10 cellular contexts compared by ENCODE assay signal in genomic region chr9:32426278-32426939, GRCh38. TPM values are rescaled to one million over a fixed set of nuclear protein-coding genes. Genes with fewer than 3 reads are reported as not detected.
DNase-seq lines count a peak whose midpoint lies in the region; TF ChIP-seq lines count a peak whose summit lies in the region.
"Had no signal": no experiment of that assay in that cellular context is flagged by ENCODE, and none has a peak within 500 bp of the region (broad histone marks: within the 10 kb centered on the region; RNA-seq: fewer than 3 reads in every experiment).

No MANE protein-coding gene starts in this region.

- TF ChIP-seq EP300 in esophagus muscularis mucosa (IDR thresholded peaks at IDR 0.05), result no peak

- no peaks in the 10 kb centered on the region for H3K27me3 ChIP-seq in esophagus muscularis mucosa

- H3K36me3 ChIP-seq in esophagus muscularis mucosa, result peaks cover 34 to 100% (median 88%) of the 10 kb centered on the region in 4 donors

- in situ Hi-C loops in G401 (cut with HindIII; ENCODE audit: low sequenced_read_pairs), result no loop called here

- H3K4me3 ChIP-seq in esophagus muscularis mucosa, result no peak overlapping the region

- H3K4me1 ChIP-seq in esophagus muscularis mucosa, result peaks cover 0 to 6% (median 0%) of the 10 kb centered on the region in 4 donors

- intact Hi-C loops in esophagus muscularis mucosa (cut with DNase I), result no loop called here

- DNase-seq in G401 (ENCODE audit: low spot score) (peak; percentile 19), HS-5 (ENCODE audit: low read depth) (peak; percentile 67), cerebellar cortex (ENCODE audit: low spot score) (peak; percentile 16), non-pigmented ciliary epithelial cell (ENCODE audit: low read depth) (peak; percentile 86), esophagus muscularis mucosa (ENCODE audit: extremely low spot score) (no peak), NCI-H2107 (lab: John Stamatoyannopoulos, UW) (no peak), DMS 273 treated with DMSO at 0.1 percent for 48 hours (lab: John Stamatoyannopoulos, UW) (no peak)
- no peak for DNase-seq in stimulated activated CD4-positive, alpha-beta T cell treated with anti-CD3 and anti-CD28 coated beads, Interleukin-4, amount 100 ng/mL, for 1 hour
- DNase-seq: amniotic stem cell had no signal

- H3K9me3 ChIP-seq in esophagus muscularis mucosa, result no peaks in the 10 kb centered on the region

- no peak for TF ChIP-seq POLR2A in esophagus muscularis mucosa (IDR thresholded peaks at IDR 0.05; ENCODE audit: low read depth)

- WGBS in esophagus muscularis mucosa, result 81% methylated on average over 7 of the region's 7 CpGs

- no peak for TF ChIP-seq CTCF in esophagus muscularis mucosa (IDR thresholded peaks at IDR 0.05)

- H3K27ac ChIP-seq in esophagus muscularis mucosa (replicated peaks in 1 of 4), result no peak overlapping the region
- H3K27ac ChIP-seq: RWPE1 had no signal

RNA-seq across cellular contexts. Expression of gene ACO1, which starts 42.0 kb away (rescaled TPM):
- total RNA-seq in G401 (2014; rRNA removed; shearing (Covaris generic)), result 43.1 and 56.8 TPM in 2 replicates
- 10 to 100 TPM; 64.4 to 91.9 (median 86.5) TPM for total RNA-seq in esophagus muscularis mucosa

Comparison
In these comparisons a context has a peak if more than half of its experiments do, and no peak if none do; other contexts are left out.
1. DNase-seq: peak in G401 (single experiment), HS-5 (single experiment), cerebellar cortex (single experiment) and non-pigmented ciliary epithelial cell (single experiment); none in esophagus muscularis mucosa (single experiment), stimulated activated CD4-positive, alpha-beta T cell treated with anti-CD3 and anti-CD28 coated beads, Interleukin-4, amount 100 ng/mL, for 1 hour (single experiment), NCI-H2107 (single experiment) and DMS 273 treated with DMSO at 0.1 percent for 48 hours (single experiment).